In genomic region chr17:80292557-80292956, GRCh38 we compare ENCODE assay signal across 19 cellular contexts. TPM values are rescaled to one million over a fixed set of nuclear protein-coding genes. Genes with fewer than 3 reads are reported as not detected.
DNase-seq lines count a peak whose midpoint lies in the region; ATAC-seq, FAIRE-seq and TF ChIP-seq lines count a peak whose summit lies in the region.
"Had no signal": no experiment of that assay in that cellular context is flagged by ENCODE, and none has a peak within 500 bp of the region (broad histone marks: within the 10 kb centered on the region; RNA-seq: fewer than 3 reads in every experiment).

No MANE protein-coding gene starts in this region.

- H4K5ac ChIP-seq in H1 (ENCODE audit: insufficient read length, low read depth, low read length): no peak overlapping the region

- POLR2A ChIA-PET in H1 (lab: Charles Lee; ENCODE audit: partially characterized antibody): interaction anchor here (1.1 to 1.9 kb wide), 3 partner anchors 14 to 17 kb away, joined by 3 to 8 read pairs (median 3); no protein-coding TSS in a partner anchor

- WGBS in H1 (ENCODE audit: extremely low coverage in 1 of 2, insufficient coverage in 1 of 2, insufficient read length in 1 of 2, insufficient replicate concordance in 2 of 2, low coverage in 1 of 2, low lambda C conversion rate in 2 of 2, missing lambda C conversion rate in 1 of 2), 2 experiments: 90% methylated on average over 9 of the region's 9 CpGs; no CpG with 5 or more reads in 1 of the 2 experiments
- 86 to 87% methylated on average over 9 of the region's 9 CpGs for WGBS in GM23248 (ENCODE audit: low coverage in 1 of 2, low lambda C conversion rate in 2 of 2, missing lambda C conversion rate in 2 of 2), 2 experiments

- no peak overlapping the region for H3K4ac ChIP-seq in H1 (replicated peaks; ENCODE audit: insufficient read length, low read depth, low read length)

- H3K4me2 ChIP-seq in H1 (ENCODE audit: insufficient read depth in 1 of 2, low read depth in 2 of 2, low read length in 2 of 2): no peak overlapping the region
- no peak overlapping the region for H3K4me2 ChIP-seq in parathyroid adenoma (ENCODE audit: low read length)
- H3K4me2 ChIP-seq in GM23248 (ENCODE audit: unreplicated experiment): no peak overlapping the region

- H3F3A ChIP-seq in GM23248 (ENCODE audit: insufficient read depth): no peaks in the 10 kb centered on the region

- ATAC-seq in esophagus mucosa (no peak), GM18519 (IDR thresholded peaks at IDR 0.05; ENCODE audit: low FRiP score, unreplicated experiment) (no peak)
- ATAC-seq: activated CD8-positive, alpha-beta T cell treated with anti-CD3 and anti-CD28 coated beads for 36 hours; left cardiac atrium; mucosa of descending colon; Panc1 had no signal

- no peaks in the 10 kb centered on the region for H3K23me2 ChIP-seq in H1 (ENCODE audit: low read depth, low read length)

- H2BK20ac ChIP-seq in H1 (ENCODE audit: low read length): no peak overlapping the region

- H3K4me3 ChIP-seq in H1 (ENCODE audit: extremely low read depth in 1 of 4, insufficient read depth in 2 of 4, low read depth in 3 of 4, low read length in 4 of 4): no peak overlapping the region
- no peak overlapping the region for H3K4me3 ChIP-seq in parathyroid adenoma (ENCODE audit: low read depth, low read length)
- H3K4me3 ChIP-seq in GM23248: no peak overlapping the region
- H3K4me3 ChIP-seq: cardiac muscle cell, HAP-1, mucosa of descending colon had no signal

- TF ChIP-seq RAD21 in Ishikawa (IDR thresholded peaks at IDR 0.05; ENCODE audit: low read depth) (0 out of 2 replicates have a peak, but pooled peaks have one; percentile 8), H1 (IDR thresholded peaks at IDR 0.05 in 1 of 2, conservative IDR thresholded peaks at IDR 0.05 in 1 of 2; ENCODE audit: low read depth in 2 of 2, low read length in 2 of 2) (peak; percentile 16 to 20; a peak in 1 of 4 replicates)

- H3K4me1 ChIP-seq in H1 (replicated peaks in 1 of 4; ENCODE audit: control insufficient read depth in 3 of 4, insufficient read depth in 4 of 4, low read length in 3 of 4) (no peaks in the 10 kb centered on the region), parathyroid adenoma (no peaks in the 10 kb centered on the region), GM23248 (ENCODE audit: insufficient read depth) (no peaks in the 10 kb centered on the region)
- H3K4me1 ChIP-seq: HAP-1 had no signal

- no peak overlapping the region for H2BK120ac ChIP-seq in H1 (replicated peaks; ENCODE audit: low read depth, low read length)

- H2BK5ac ChIP-seq in H1 (ENCODE audit: low read depth, low read length): no peak overlapping the region

- no peaks in the 10 kb centered on the region for H3K79me1 ChIP-seq in H1 (ENCODE audit: low read depth, low read length)

- H4K8ac ChIP-seq in H1 (ENCODE audit: extremely low read depth, insufficient read depth, low read length): no peak overlapping the region

- no peak overlapping the region for H2AFZ ChIP-seq in H1 (ENCODE audit: low read length)
- no peak overlapping the region for H2AFZ ChIP-seq in parathyroid adenoma
- H2AFZ ChIP-seq in GM23248: no peak overlapping the region

- FAIRE-seq in H1 (lab: Jason Lieb, UNC): no peak

- H3K79me2 ChIP-seq in H1 (ENCODE audit: control insufficient read depth in 1 of 2, insufficient read depth in 2 of 2, low read length in 2 of 2) (no peaks in the 10 kb centered on the region), parathyroid adenoma (peaks cover 41% of the 10 kb centered on the region), GM23248 (ENCODE audit: insufficient read depth) (no peaks in the 10 kb centered on the region)

- no peak overlapping the region for H3K14ac ChIP-seq in H1 (ENCODE audit: insufficient read length)

- H3K36me3 ChIP-seq in H1 (ENCODE audit: control insufficient read depth in 2 of 4, insufficient read depth in 4 of 4, low read length in 3 of 4) (peaks cover 11 to 56% (median 39%) of the 10 kb centered on the region in 4 experiments; a peak in 7 of 8 replicates), parathyroid adenoma (ENCODE audit: control insufficient read depth, insufficient read depth, low read length) (no peaks in the 10 kb centered on the region), GM23248 (ENCODE audit: low read depth) (peaks cover 30% of the 10 kb centered on the region; the same call in 1 of the 2 replicates)

- no peak overlapping the region for H2BK12ac ChIP-seq in H1 (ENCODE audit: low read depth, low read length)

- no peak overlapping the region for H3K18ac ChIP-seq in H1 (ENCODE audit: extremely low read depth, low read length)

- H3K9me3 ChIP-seq in H1 (ENCODE audit: insufficient read depth in 2 of 2, low read depth in 1 of 2, low read length in 1 of 2) (no peaks in the 10 kb centered on the region), parathyroid adenoma (ENCODE audit: control insufficient read depth, low read length) (no peaks in the 10 kb centered on the region), GM23248 (ENCODE audit: low read depth) (no peaks in the 10 kb centered on the region)
- H3K9me3 ChIP-seq: HAP-1, mucosa of descending colon had no signal

- no peak overlapping the region for H2BK15ac ChIP-seq in H1 (ENCODE audit: low read length)

- CTCF ChIA-PET in H1 (lab: Charles Lee; ENCODE audit: partially characterized antibody): interaction anchor here (0.9 to 1.3 kb wide), 5 partner anchors 14 to 286 kb away, joined by 3 to 5 read pairs (median 3); no protein-coding TSS in a partner anchor

- TF ChIP-seq POLR2A in H1 (IDR thresholded peaks at IDR 0.05; ENCODE audit: control extremely low read depth in 1 of 2, low read depth in 2 of 2, low read length in 2 of 2): no peak

- in situ Hi-C loops in Caki2 (cut with HindIII; ENCODE audit: low pct_unique_long_range_greater_than_20kb, low sequenced_read_pairs): no loop called here
- in situ Hi-C loops in GM23248 (cut with MboI): no loop called here

- no peak overlapping the region for H4K91ac ChIP-seq in H1 (replicated peaks; ENCODE audit: insufficient read length, low read length)

- H3K9me2 ChIP-seq in GM23248 (ENCODE audit: insufficient read depth): no peaks in the 10 kb centered on the region

- peak; percentile 22 for DNase-seq in Caki2 (ENCODE audit: low read depth)
- DNase-seq in H1 (ENCODE audit: low read depth in 1 of 2, low spot score in 2 of 2): no peak
- DNase-seq in NAMALWA (ENCODE audit: low spot score): no peak
- no peak for DNase-seq in GM23248
- DNase-seq: activated CD8-positive, alpha-beta T cell treated with anti-CD3 and anti-CD28 coated beads for 36 hours; effector memory CD4-positive, alpha-beta T cell; GDM1; Kasumi-1; mucosa of descending colon; NCI-H1417; nucleus accumbens had no signal

- no peak overlapping the region for H3K23ac ChIP-seq in H1 (ENCODE audit: insufficient read length)

- no peak overlapping the region for H3K56ac ChIP-seq in H1 (replicated peaks; ENCODE audit: insufficient read length, low read depth, low read length)

- H3K27me3 ChIP-seq in H1 (replicated peaks in 1 of 4; ENCODE audit: control insufficient read depth in 3 of 4, extremely low read depth in 1 of 4, insufficient read depth in 3 of 4, low read length in 3 of 4): no peaks in the 10 kb centered on the region; a peak in 1 of 7 replicates
- no peaks in the 10 kb centered on the region for H3K27me3 ChIP-seq in parathyroid adenoma (ENCODE audit: control insufficient read depth, insufficient read depth, low read length)
- H3K27me3 ChIP-seq in GM23248 (replicated peaks; ENCODE audit: insufficient read depth): no peaks in the 10 kb centered on the region
- H3K27me3 ChIP-seq: cardiac muscle cell had no signal

- peak in 2 of 3 experiments; percentile 1 to 14; a peak in 2 of 4 replicates for TF ChIP-seq CTCF in H1 (IDR thresholded peaks at IDR 0.05; ENCODE audit: control extremely low read depth in 1 of 3, insufficient read depth in 1 of 3, low read depth in 1 of 3, low read length in 3 of 3)
- TF ChIP-seq CTCF in parathyroid adenoma (IDR thresholded peaks at IDR 0.05): peak; percentile 8

- H2AK5ac ChIP-seq in H1 (ENCODE audit: low read depth, low read length): no peak overlapping the region

- H4K20me1 ChIP-seq in H1 (replicated peaks in 1 of 2; ENCODE audit: control insufficient read depth in 1 of 2, insufficient read depth in 2 of 2, low read length in 2 of 2) (peaks cover 0 to 6% of the 10 kb centered on the region in 2 experiments), GM23248 (ENCODE audit: insufficient read depth) (no peaks in the 10 kb centered on the region)

- no peak overlapping the region for H3K27ac ChIP-seq in H1 (ENCODE audit: low read depth, low read length)
- H3K27ac ChIP-seq in parathyroid adenoma: no peak overlapping the region
- H3K27ac ChIP-seq in GM23248: no peak overlapping the region
- H3K27ac ChIP-seq: cardiac muscle cell had no signal

- H3K9ac ChIP-seq in H1 (replicated peaks in 1 of 4; ENCODE audit: extremely low read depth in 1 of 4, low read depth in 3 of 4, low read length in 3 of 4): no peak overlapping the region
- no peak overlapping the region for H3K9ac ChIP-seq in parathyroid adenoma
- no peak overlapping the region for H3K9ac ChIP-seq in GM23248

- TF ChIP-seq EP300 in Ishikawa (IDR thresholded peaks at IDR 0.05; ENCODE audit: borderline replicate concordance): no peak
- no peak for TF ChIP-seq EP300 in H1 (IDR thresholded peaks at IDR 0.05; ENCODE audit: borderline replicate concordance in 1 of 2, low read depth in 2 of 2, low read length in 2 of 2)

TF ChIP-seq in Ishikawa, 13 proteins besides CTCF, POLR2A, EP300 and RAD21 (continues in another document):
- TF ChIP-seq, protein P1, sequence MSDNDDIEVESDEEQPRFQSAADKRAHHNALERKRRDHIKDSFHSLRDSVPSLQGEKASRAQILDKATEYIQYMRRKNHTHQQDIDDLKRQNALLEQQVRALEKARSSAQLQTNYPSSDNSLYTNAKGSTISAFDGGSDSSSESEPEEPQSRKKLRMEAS (IDR thresholded peaks at IDR 0.05): no peak

TF ChIP-seq in H1, 55 proteins besides CTCF, POLR2A, EP300 and RAD21 (continues in another document):
- no peak for TF ChIP-seq ZNF274 (IDR thresholded peaks at IDR 0.05; ENCODE audit: borderline replicate concordance, extremely low read depth, low read length)
- TF ChIP-seq SIN3A (conservative IDR thresholded peaks at IDR 0.05 in 1 of 2, IDR thresholded peaks at IDR 0.05 in 1 of 2; ENCODE audit: low read depth in 1 of 2, low read length in 2 of 2): no peak

RNA-seq across cellular contexts. Expression of gene RNF213, which starts 31.9 kb away (rescaled TPM):
- total RNA-seq in Caki2 (2014; rRNA removed; shearing (Covaris generic); ENCODE audit: low replicate concordance): 35.9 and 49.8 TPM in 2 replicates
- 62.1 and 62.8 TPM in 2 replicates for total RNA-seq in H1 (2021; fragmentation: NEBNext Ultra II Directional; extraction: Animal tissue kit (Norgen Biotek cat#: 25700))
- polyA plus RNA-seq in H1 (2011; rRNA removed) (30.4 and 33.8 TPM in 2 replicates), GM23248 (2016; fragmentation: Nextera tagmentation; extraction: Ambion mirVana) (16.7 and 18.8 TPM in 2 replicates)
- polyA plus RNA-seq in H1 (2011; cell fraction: cytosol; rRNA removed): 29.3 TPM
- 278 TPM for polyA plus RNA-seq in H1 (2011; cell fraction: nucleus; rRNA removed)
- 41.4 to 55.4 TPM (median 46.9 TPM) in 4 replicates for polyA plus RNA-seq in H1 (2012, experiment 1 of 2)
- polyA plus RNA-seq in H1 (2012, experiment 2 of 2): 4.1 TPM
- polyA plus RNA-seq in H1 (2013, experiment 1 of 2): 26.5 TPM
- 21.3 TPM for polyA plus RNA-seq in H1 (2013, experiment 2 of 2)
- 118 and 169 TPM in 2 replicates for polyA minus RNA-seq in H1 (2011; rRNA and poly(A)+ RNA removed)
- polyA minus RNA-seq in H1 (2011; cell fraction: cytosol; rRNA and poly(A)+ RNA removed): 76.0 TPM
- polyA minus RNA-seq in H1 (2011; cell fraction: nucleus; rRNA and poly(A)+ RNA removed): 166 TPM
- 59.9 TPM for total RNA-seq in esophagus mucosa
- total RNA-seq in GM23248 (2014; rRNA removed; shearing (Covaris generic)): 45.0 and 62.3 TPM in 2 replicates
